ENCODE assay signal across 8 cellular contexts in genomic region chr19:35509861-35510625, GRCh38. TPM values are rescaled to one million over a fixed set of nuclear protein-coding genes. Genes with fewer than 3 reads are reported as not detected.
DNase-seq lines count a peak whose midpoint lies in the region; ATAC-seq, FAIRE-seq and TF ChIP-seq lines count a peak whose summit lies in the region.

No MANE protein-coding gene starts in this region.

- TF ChIP-seq POLR2A in H1 (IDR thresholded peaks at IDR 0.05; ENCODE audit: control extremely low read depth in 1 of 2, low read depth in 2 of 2, low read length in 2 of 2) = peak; percentile 94

- H3K4me3 ChIP-seq in BJ (ENCODE audit: low read depth, low read length) (peak overlapping the region; percentile 30), H1 (ENCODE audit: extremely low read depth in 1 of 4, insufficient read depth in 2 of 4, low read depth in 3 of 4, low read length in 4 of 4) (peak overlapping the region; percentile 77 to 99 (median 93)), mesenchymal stem cell (ENCODE audit: insufficient read depth in 1 of 2, low read depth in 1 of 2, low read length in 2 of 2) (peak overlapping the region in 1 of 2 experiments; percentile 77)

- no peak overlapping the region; the same call in 1 of the 2 replicates for H2BK15ac ChIP-seq in H1 (ENCODE audit: low read length)
- no peak overlapping the region for H2BK15ac ChIP-seq in mesenchymal stem cell (ENCODE audit: low read depth, poor library complexity, severe bottlenecking)

- peaks cover 0 to 3% of the 10 kb centered on the region in 2 experiments for H4K20me1 ChIP-seq in H1 (replicated peaks in 1 of 2; ENCODE audit: control insufficient read depth in 1 of 2, insufficient read depth in 2 of 2, low read length in 2 of 2)

- no peak overlapping the region for H2BK20ac ChIP-seq in H1 (ENCODE audit: low read length)

- H2AFZ ChIP-seq in H1 (ENCODE audit: low read length) (peak overlapping the region; percentile 75; the same call in 1 of the 2 replicates), mesenchymal stem cell (ENCODE audit: low read depth, low read length) (no peak overlapping the region)

- peak; percentile 68 for FAIRE-seq in H1 (lab: Jason Lieb, UNC)

- no peak for ATAC-seq in HG03045 (IDR thresholded peaks at IDR 0.05; ENCODE audit: unreplicated experiment)

- H3K9me3 ChIP-seq in H1 (ENCODE audit: insufficient read depth in 2 of 2, low read depth in 1 of 2, low read length in 1 of 2) (no peaks in the 10 kb centered on the region), mesenchymal stem cell (ENCODE audit: control insufficient read depth, low read length) (no peaks in the 10 kb centered on the region)

- peaks cover 14% of the 10 kb centered on the region for H3K23me2 ChIP-seq in H1 (ENCODE audit: low read depth, low read length)

- H2AK5ac ChIP-seq in H1 (ENCODE audit: low read depth, low read length) (no peak overlapping the region), mesenchymal stem cell (ENCODE audit: low read length, severe bottlenecking) (no peak overlapping the region)

- H2BK120ac ChIP-seq in H1 (replicated peaks; ENCODE audit: low read depth, low read length) (no peak overlapping the region), mesenchymal stem cell (ENCODE audit: low read depth, low read length) (no peak overlapping the region)

- H2BK12ac ChIP-seq in H1 (ENCODE audit: low read depth, low read length) = peak overlapping the region; percentile 87; the same call in 1 of the 2 replicates
- H2BK12ac ChIP-seq in mesenchymal stem cell (ENCODE audit: low read length in 2 of 2) = no peak overlapping the region

- H4K8ac ChIP-seq in H1 (ENCODE audit: extremely low read depth, insufficient read depth, low read length) (peak overlapping the region; percentile 98; the same call in 1 of the 2 replicates), mesenchymal stem cell (ENCODE audit: low read length) (peak overlapping the region; percentile 23)

- H3K14ac ChIP-seq in H1 (ENCODE audit: insufficient read length) (no peak overlapping the region), mesenchymal stem cell (ENCODE audit: low read length in 2 of 2) (no peak overlapping the region)

- POLR2A ChIA-PET in BJ (lab: Charles Lee) = no interaction called here
- POLR2A ChIA-PET in H1 (lab: Charles Lee; ENCODE audit: partially characterized antibody) = interaction anchor here (0.6 to 7.4 kb wide), 64 partner anchors 8 to 1628 kb away, joined by 3 to 110 read pairs (median 4); partner anchors contain the start of genes COX6B1, GAPDHS, HAUS5 and SBSN

- H3K56ac ChIP-seq in H1 (replicated peaks; ENCODE audit: insufficient read length, low read depth, low read length) = peak overlapping the region; percentile 70

- DNase-seq in BJ (ENCODE audit: low read depth) (no peak), H4 (ENCODE audit: low spot score) (peak; percentile 69), NCI-H345 (lab: John Stamatoyannopoulos, UW) (peak; percentile 88), H1 (ENCODE audit: low read depth in 1 of 2, low spot score in 2 of 2) (peak; percentile 78 to 98), mesenchymal stem cell (peak; percentile 35)
- peak; percentile 32 to 70 for DNase-seq in activated CD8-positive, alpha-beta memory T cell treated with anti-CD3 and anti-CD28 coated beads for 1 hour (ENCODE audit: extremely low read depth in 1 of 2, low read depth in 1 of 2)
- peak; percentile 69 for DNase-seq in stimulated activated CD8-positive, alpha-beta memory T cell treated with anti-CD3 and anti-CD28 coated beads, Interleukin-15, amount 100 ng/mL, for 24 hours (ENCODE audit: low read depth)

- TF ChIP-seq CTCF in BJ (IDR thresholded peaks at IDR 0.05; ENCODE audit: insufficient read depth, low read depth, low read length) = peak; percentile 96
- TF ChIP-seq CTCF in H1 (IDR thresholded peaks at IDR 0.05; ENCODE audit: control extremely low read depth in 1 of 3, insufficient read depth in 1 of 3, low read depth in 1 of 3, low read length in 3 of 3) = peak; percentile 94 to 97 (median 96)

- H4K5ac ChIP-seq in H1 (ENCODE audit: insufficient read length, low read depth, low read length) = peak overlapping the region; percentile 89

- H3K4me1 ChIP-seq in H1 (replicated peaks in 1 of 4; ENCODE audit: control insufficient read depth in 3 of 4, insufficient read depth in 4 of 4, low read length in 3 of 4) (peaks cover 0 to 25% (median 21%) of the 10 kb centered on the region in 4 experiments; a peak in 6 of 7 replicates), mesenchymal stem cell (ENCODE audit: control insufficient read depth, insufficient read depth, low read depth, low read length) (peaks cover 14% of the 10 kb centered on the region)

- H3K4ac ChIP-seq in H1 (replicated peaks; ENCODE audit: insufficient read length, low read depth, low read length) (peak overlapping the region; percentile 87), mesenchymal stem cell (ENCODE audit: low read depth in 1 of 2, low read length in 2 of 2) (no peak overlapping the region)

- H3K4me2 ChIP-seq in H1 (ENCODE audit: insufficient read depth in 1 of 2, low read depth in 2 of 2, low read length in 2 of 2) = peak overlapping the region; percentile 84 to 86
- H3K4me2 ChIP-seq in mesenchymal stem cell (ENCODE audit: low read length, poor library complexity, severe bottlenecking) = peak overlapping the region; percentile 71

- peaks cover 23% of the 10 kb centered on the region for H3K27me3 ChIP-seq in BJ (ENCODE audit: control insufficient read depth, insufficient read depth, low read length)
- peaks cover 0 to 11% (median 6%) of the 10 kb centered on the region in 4 experiments; a peak in 3 of 7 replicates for H3K27me3 ChIP-seq in H1 (replicated peaks in 1 of 4; ENCODE audit: control insufficient read depth in 3 of 4, extremely low read depth in 1 of 4, insufficient read depth in 3 of 4, low read length in 3 of 4)
- peaks cover 48 to 80% of the 10 kb centered on the region in 2 experiments for H3K27me3 ChIP-seq in mesenchymal stem cell (ENCODE audit: control insufficient read depth in 1 of 2, insufficient read depth in 1 of 2, low read length in 2 of 2)

- TF ChIP-seq EP300 in H1 (IDR thresholded peaks at IDR 0.05; ENCODE audit: borderline replicate concordance in 1 of 2, low read depth in 2 of 2, low read length in 2 of 2) = peak in 1 of 2 experiments; percentile 56; a peak in 1 of 3 replicates

- CTCF ChIA-PET in BJ (lab: Yijun Ruan, JAX) = interaction anchor here (0.5 to 5.7 kb wide), 32 partner anchors 9 to 1458 kb away, joined by 3 to 48 read pairs (median 4); no protein-coding TSS in a partner anchor
- CTCF ChIA-PET in H1 (lab: Charles Lee; ENCODE audit: partially characterized antibody) = interaction anchor here (0.6 to 3.7 kb wide), 31 partner anchors 10 to 205 kb away, joined by 3 to 28 read pairs (median 5); partner anchors contain the start of gene PMIS2

- 3% methylated on average over 39 of the region's 39 CpGs; no CpG with 5 or more reads in 1 of the 2 experiments for WGBS in H1 (ENCODE audit: extremely low coverage in 1 of 2, insufficient coverage in 1 of 2, insufficient read length in 1 of 2, insufficient replicate concordance in 2 of 2, low coverage in 1 of 2, low lambda C conversion rate in 2 of 2, missing lambda C conversion rate in 1 of 2), 2 experiments
- WGBS in mesenchymal stem cell = 2% methylated on average over 35 of the region's 39 CpGs

- H3K79me1 ChIP-seq in H1 (ENCODE audit: low read depth, low read length) (peaks cover 2% of the 10 kb centered on the region; the same call in 1 of the 2 replicates), mesenchymal stem cell (replicated peaks; ENCODE audit: low read length, poor library complexity, severe bottlenecking) (no peaks in the 10 kb centered on the region)

- H3K79me2 ChIP-seq in H1 (ENCODE audit: control insufficient read depth in 1 of 2, insufficient read depth in 2 of 2, low read length in 2 of 2) = peaks cover 0 to 34% of the 10 kb centered on the region in 2 experiments; a peak in 2 of 4 replicates

- H2BK5ac ChIP-seq in H1 (ENCODE audit: low read depth, low read length) = peak overlapping the region; percentile 94
- peak overlapping the region; percentile 52 for H2BK5ac ChIP-seq in mesenchymal stem cell (ENCODE audit: low read depth, low read length, poor library complexity, severe bottlenecking)

- H3K18ac ChIP-seq in H1 (ENCODE audit: extremely low read depth, low read length) = peak overlapping the region; percentile 89
- peak overlapping the region in 1 of 2 experiments; percentile 42 for H3K18ac ChIP-seq in mesenchymal stem cell (ENCODE audit: low read depth in 1 of 2, low read length in 2 of 2)

- peak; percentile 71 to 80 for TF ChIP-seq RAD21 in H1 (IDR thresholded peaks at IDR 0.05 in 1 of 2, conservative IDR thresholded peaks at IDR 0.05 in 1 of 2; ENCODE audit: low read depth in 2 of 2, low read length in 2 of 2)

- H4K91ac ChIP-seq in H1 (replicated peaks; ENCODE audit: insufficient read length, low read length) (peak overlapping the region; percentile 63), mesenchymal stem cell (ENCODE audit: low read length) (no peak overlapping the region)

- H3K27ac ChIP-seq in H1 (ENCODE audit: low read depth, low read length) (peak overlapping the region; percentile 92), mesenchymal stem cell (ENCODE audit: low read length, poor library complexity, severe bottlenecking) (no peak overlapping the region)

- peak overlapping the region; percentile 64 to 95 (median 93) for H3K9ac ChIP-seq in H1 (replicated peaks in 1 of 4; ENCODE audit: extremely low read depth in 1 of 4, low read depth in 3 of 4, low read length in 3 of 4)
- H3K9ac ChIP-seq in mesenchymal stem cell (ENCODE audit: low read length) = peak overlapping the region; percentile 78

- no peak overlapping the region for H3K23ac ChIP-seq in H1 (ENCODE audit: insufficient read length)
- no peak overlapping the region for H3K23ac ChIP-seq in mesenchymal stem cell (ENCODE audit: low read length in 2 of 2)

- H3K36me3 ChIP-seq in BJ (ENCODE audit: control insufficient read depth, insufficient read depth, low read length) (no peaks in the 10 kb centered on the region), H1 (ENCODE audit: control insufficient read depth in 2 of 4, insufficient read depth in 4 of 4, low read length in 3 of 4) (peaks cover 11 to 30% (median 17%) of the 10 kb centered on the region in 4 experiments), mesenchymal stem cell (ENCODE audit: control insufficient read depth in 1 of 2, insufficient read depth in 2 of 2, low read depth in 1 of 2, low read length in 2 of 2) (peaks cover 0 to 4% of the 10 kb centered on the region in 2 experiments)

RNA-seq across cellular contexts. Expression of gene DMKN, which starts 3.4 kb away (rescaled TPM):
- 1.0 and 1.5 TPM in 2 replicates for polyA plus RNA-seq in BJ (2011; rRNA removed)
- not detected in 2 replicates for polyA minus RNA-seq in BJ (2011; rRNA and poly(A)+ RNA removed)
- total RNA-seq in H4 (2014; rRNA removed; shearing (Covaris generic)) = 19.6 and 34.6 TPM in 2 replicates
- total RNA-seq in H1 (2021; fragmentation: NEBNext Ultra II Directional; extraction: Animal tissue kit (Norgen Biotek cat#: 25700)) = 286 and 290 TPM in 2 replicates
- 330 and 379 TPM in 2 replicates for polyA plus RNA-seq in H1 (2011; rRNA removed)
- polyA plus RNA-seq in H1 (2011; cell fraction: cytosol; rRNA removed) = 305 TPM
- 394 TPM for polyA plus RNA-seq in H1 (2011; cell fraction: nucleus; rRNA removed)
- 348 to 373 TPM (median 354 TPM) in 4 replicates for polyA plus RNA-seq in H1 (2012, experiment 1 of 2)
- polyA plus RNA-seq in H1 (2012, experiment 2 of 2) = 1,001 TPM
- polyA plus RNA-seq in H1 (2013, experiment 1 of 2) = 537 TPM
- polyA plus RNA-seq in H1 (2013, experiment 2 of 2) = 545 TPM
- 79.4 and 88.8 TPM in 2 replicates for polyA minus RNA-seq in H1 (2011; rRNA and poly(A)+ RNA removed)
- 91.4 TPM for polyA minus RNA-seq in H1 (2011; cell fraction: cytosol; rRNA and poly(A)+ RNA removed)
- polyA minus RNA-seq in H1 (2011; cell fraction: nucleus; rRNA and poly(A)+ RNA removed) = 108 TPM
- polyA plus RNA-seq in mesenchymal stem cell (2013, experiment 1 of 2) = 11.3 TPM
- 11.6 TPM for polyA plus RNA-seq in mesenchymal stem cell (2013, experiment 2 of 2)

RNA-seq across cellular contexts. Expression of gene SBSN, which starts 18.1 kb away (rescaled TPM):
- polyA plus RNA-seq in BJ (2011; rRNA removed) (0.70 and 1.6 TPM in 2 replicates), H1 (2011; rRNA removed) (not detected in 2 replicates)
- not detected in 2 replicates for polyA minus RNA-seq in BJ (2011; rRNA and poly(A)+ RNA removed)
- 0.45 TPM in 1 of 2 replicates, not detected in the other for total RNA-seq in H4 (2014; rRNA removed; shearing (Covaris generic))
- not detected in 2 replicates for total RNA-seq in H1 (2021; fragmentation: NEBNext Ultra II Directional; extraction: Animal tissue kit (Norgen Biotek cat#: 25700))
- polyA plus RNA-seq in H1 (2011; cell fraction: cytosol; rRNA removed) = not detected
- not detected for polyA plus RNA-seq in H1 (2011; cell fraction: nucleus; rRNA removed)
- polyA plus RNA-seq in H1 (2012, experiment 1 of 2) = 0.28 TPM in 1 of 4 replicates, not detected in the others
- polyA plus RNA-seq in H1 (2012, experiment 2 of 2) = 0.16 TPM
- polyA plus RNA-seq in H1 (2013, experiment 1 of 2) = not detected
- not detected for polyA plus RNA-seq in H1 (2013, experiment 2 of 2)
- not detected in 2 replicates for polyA minus RNA-seq in H1 (2011; rRNA and poly(A)+ RNA removed)
- not detected for polyA minus RNA-seq in H1 (2011; cell fraction: cytosol; rRNA and poly(A)+ RNA removed)
- not detected for polyA minus RNA-seq in H1 (2011; cell fraction: nucleus; rRNA and poly(A)+ RNA removed)
- 0.25 TPM for polyA plus RNA-seq in mesenchymal stem cell (2013, experiment 1 of 2)
- polyA plus RNA-seq in mesenchymal stem cell (2013, experiment 2 of 2) = 0.23 TPM

RNA-seq across cellular contexts. Expression of gene KRTDAP, which starts 19.8 kb away (rescaled TPM):
- not detected in 2 replicates for polyA plus RNA-seq in BJ (2011; rRNA removed)
- polyA minus RNA-seq in BJ (2011; rRNA and poly(A)+ RNA removed) = not detected in 2 replicates
- not detected in 2 replicates for total RNA-seq in H4 (2014; rRNA removed; shearing (Covaris generic))
- total RNA-seq in H1 (2021; fragmentation: NEBNext Ultra II Directional; extraction: Animal tissue kit (Norgen Biotek cat#: 25700)) = 0.69 and 1.0 TPM in 2 replicates
- 0.88 and 1.1 TPM in 2 replicates for polyA plus RNA-seq in H1 (2011; rRNA removed)
- polyA plus RNA-seq in H1 (2011; cell fraction: cytosol; rRNA removed) = 0.98 TPM
- polyA plus RNA-seq in H1 (2011; cell fraction: nucleus; rRNA removed) = 3.1 TPM
- 2.0 to 3.7 TPM (median 2.1 TPM) in 4 replicates for polyA plus RNA-seq in H1 (2012, experiment 1 of 2)
- not detected for polyA plus RNA-seq in H1 (2012, experiment 2 of 2)
- 2.6 TPM for polyA plus RNA-seq in H1 (2013, experiment 1 of 2)
- 3.4 TPM for polyA plus RNA-seq in H1 (2013, experiment 2 of 2)
- 1.1 TPM in 1 of 2 replicates, not detected in the other for polyA minus RNA-seq in H1 (2011; rRNA and poly(A)+ RNA removed)
- polyA minus RNA-seq in H1 (2011; cell fraction: cytosol; rRNA and poly(A)+ RNA removed) = not detected
- polyA minus RNA-seq in H1 (2011; cell fraction: nucleus; rRNA and poly(A)+ RNA removed) = not detected
- not detected for polyA plus RNA-seq in mesenchymal stem cell (2013, experiment 1 of 2)
- polyA plus RNA-seq in mesenchymal stem cell (2013, experiment 2 of 2) = 0.12 TPM

RNA-seq across cellular contexts. Expression of gene GAPDHS, which starts 23.2 kb away (rescaled TPM):
- not detected in 2 replicates for polyA plus RNA-seq in BJ (2011; rRNA removed)
- polyA minus RNA-seq in BJ (2011; rRNA and poly(A)+ RNA removed) = not detected in 2 replicates
- not detected in 2 replicates for total RNA-seq in H4 (2014; rRNA removed; shearing (Covaris generic))
- total RNA-seq in H1 (2021; fragmentation: NEBNext Ultra II Directional; extraction: Animal tissue kit (Norgen Biotek cat#: 25700)) = not detected in 2 replicates
- 0.26 and 0.47 TPM in 2 replicates for polyA plus RNA-seq in H1 (2011; rRNA removed)
- 0.44 TPM for polyA plus RNA-seq in H1 (2011; cell fraction: cytosol; rRNA removed)
- 0.44 TPM for polyA plus RNA-seq in H1 (2011; cell fraction: nucleus; rRNA removed)
- polyA plus RNA-seq in H1 (2012, experiment 1 of 2) = 0.12 to 0.39 TPM (median 0.20 TPM) in 3 of 4 replicates, not detected in the other
- polyA plus RNA-seq in H1 (2012, experiment 2 of 2) = 0.14 TPM
- 0.06 TPM for polyA plus RNA-seq in H1 (2013, experiment 1 of 2)
- polyA plus RNA-seq in H1 (2013, experiment 2 of 2) = not detected
- polyA minus RNA-seq in H1 (2011; rRNA and poly(A)+ RNA removed) = 0.15 TPM in 1 of 2 replicates, not detected in the other
- polyA minus RNA-seq in H1 (2011; cell fraction: cytosol; rRNA and poly(A)+ RNA removed) = not detected
- polyA minus RNA-seq in H1 (2011; cell fraction: nucleus; rRNA and poly(A)+ RNA removed) = not detected
- polyA plus RNA-seq in mesenchymal stem cell (2013, experiment 1 of 2) = not detected
- polyA plus RNA-seq in mesenchymal stem cell (2013, experiment 2 of 2) = not detected

RNA-seq across cellular contexts. Expression of gene TMEM147, which starts 35.4 kb away (rescaled TPM):
- polyA plus RNA-seq in BJ (2011; rRNA removed) (167 and 200 TPM in 2 replicates), H1 (2011; rRNA removed) (372 and 418 TPM in 2 replicates)
- polyA minus RNA-seq in BJ (2011; rRNA and poly(A)+ RNA removed) = 86.0 and 158 TPM in 2 replicates
- total RNA-seq in H4 (2014; rRNA removed; shearing (Covaris generic)) = 306 and 341 TPM in 2 replicates
- 157 and 159 TPM in 2 replicates for total RNA-seq in H1 (2021; fragmentation: NEBNext Ultra II Directional; extraction: Animal tissue kit (Norgen Biotek cat#: 25700))
- polyA plus RNA-seq in H1 (2011; cell fraction: cytosol; rRNA removed) = 257 TPM
- polyA plus RNA-seq in H1 (2011; cell fraction: nucleus; rRNA removed) = 316 TPM
- 210 to 273 TPM (median 258 TPM) in 4 replicates for polyA plus RNA-seq in H1 (2012, experiment 1 of 2)
- polyA plus RNA-seq in H1 (2012, experiment 2 of 2) = 369 TPM
- 172 TPM for polyA plus RNA-seq in H1 (2013, experiment 1 of 2)
- polyA plus RNA-seq in H1 (2013, experiment 2 of 2) = 215 TPM
- polyA minus RNA-seq in H1 (2011; rRNA and poly(A)+ RNA removed) = 274 and 284 TPM in 2 replicates
- polyA minus RNA-seq in H1 (2011; cell fraction: cytosol; rRNA and poly(A)+ RNA removed) = 109 TPM
- 72.1 TPM for polyA minus RNA-seq in H1 (2011; cell fraction: nucleus; rRNA and poly(A)+ RNA removed)
- 108 TPM for polyA plus RNA-seq in mesenchymal stem cell (2013, experiment 1 of 2)
- polyA plus RNA-seq in mesenchymal stem cell (2013, experiment 2 of 2) = 109 TPM
